16 cellular contexts compared by ENCODE assay signal in the genomic region with DNA sequence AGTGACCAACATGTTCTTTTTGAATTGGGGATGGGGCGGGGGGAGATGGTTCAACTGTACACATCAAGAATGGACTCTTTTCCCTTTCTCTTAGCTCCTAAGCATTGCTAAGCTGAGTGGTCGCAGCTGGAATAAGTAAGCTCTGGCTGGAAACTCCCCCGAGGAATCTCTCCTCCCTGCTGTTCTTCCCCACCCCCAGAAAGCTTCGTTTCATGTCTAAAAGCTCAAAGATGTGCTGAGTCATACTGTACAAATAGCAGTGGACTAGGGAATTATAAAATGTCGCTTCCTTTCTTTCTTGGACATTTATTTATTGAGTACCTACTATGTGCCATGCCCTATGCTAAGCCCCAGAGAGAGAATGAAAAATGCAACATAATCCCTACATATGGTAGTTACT.
DNase-seq lines count a peak whose midpoint lies in the region; ATAC-seq, FAIRE-seq and TF ChIP-seq lines count a peak whose summit lies in the region.
"Had no signal": no experiment of that assay in that cellular context is flagged by ENCODE, and none has a peak within 500 bp of the region (broad histone marks: within the 10 kb centered on the region; RNA-seq: fewer than 3 reads in every experiment).

No MANE protein-coding gene starts in this region.

- peak overlapping the region; percentile 27 to 82 (median 53); a peak in 21 of 22 replicates for H3K4me2 ChIP-seq in BLaER1 treated with 17β-estradiol and CSF1 and Interleukin-3, amounts not matched to agents 10 nM and 100 nM
- H3K4me2 ChIP-seq in IMR-90 (ENCODE audit: low read depth, low read length) (no peak overlapping the region), GM12878 (ENCODE audit: control insufficient read depth, insufficient read depth) (no peak overlapping the region)

- H2AFZ ChIP-seq in IMR-90 (replicated peaks; ENCODE audit: low read length, poor library complexity) (peak overlapping the region; percentile 64), GM12878 (ENCODE audit: control insufficient read depth, low read depth, low read length) (no peak overlapping the region)

- H3K9me3 Mint-ChIP-seq in endothelial cell (ENCODE audit: unreplicated experiment) = no peaks in the 10 kb centered on the region
- H3K9me3 Mint-ChIP-seq: activated CD4-positive, alpha-beta memory T cell treated with anti-CD3 and anti-CD28 coated beads for 36 hours had no signal

- peaks cover 28% of the 10 kb centered on the region for H3K4me1 Mint-ChIP-seq in endothelial cell (ENCODE audit: unreplicated experiment)

- H3K14ac ChIP-seq in IMR-90 (replicated peaks; ENCODE audit: low read depth, low read length) = no peak overlapping the region

- H4K8ac ChIP-seq in IMR-90 (ENCODE audit: low read depth in 2 of 2, low read length in 2 of 2) = peak overlapping the region in 1 of 2 experiments; percentile 74; a peak in 2 of 4 replicates

- intact Hi-C loops in IMR-90 (cut with micrococcal nuclease) (loop anchor here (2.0 kb wide), 1 partner anchor 551 kb away; no protein-coding TSS in a partner anchor), GM12878 (cut with micrococcal nuclease; ENCODE audit: unreplicated experiment) (loop anchor here (5.0 kb wide), 3 partner anchors 94 to 544 kb away; no protein-coding TSS in a partner anchor)

- CTCF ChIA-PET in IMR-90 (lab: Yijun Ruan, JAX) = no interaction called here
- CTCF ChIA-PET in GM12878 (lab: Yijun Ruan, JAX) = interaction anchor here (0.7 to 7.5 kb wide), 15 partner anchors 14 to 553 kb away, joined by 3 to 123 read pairs (median 6); a partner anchor contains a TSS

- H4K20me1 ChIP-seq in BLaER1 treated with 17β-estradiol and CSF1 and Interleukin-3, amounts not matched to agents 10 nM and 100 nM = no peaks in the 10 kb centered on the region
- no peaks in the 10 kb centered on the region for H4K20me1 ChIP-seq in IMR-90 (ENCODE audit: insufficient read depth, low read length)
- H4K20me1 ChIP-seq in GM12878 (ENCODE audit: control insufficient read depth, insufficient read depth) = no peaks in the 10 kb centered on the region

- TF ChIP-seq RAD21 in IMR-90 (IDR thresholded peaks at IDR 0.05; ENCODE audit: low read length) = no peak
- TF ChIP-seq RAD21 in GM12878 (IDR thresholded peaks at IDR 0.05; ENCODE audit: insufficient read depth, low read depth, low read length) = no peak

- SMC1A ChIA-PET in GM12878 (lab: Charles Lee; ENCODE audit: uncharacterized antibody, unreplicated experiment) = interaction anchor here (0.8 to 8.9 kb wide), 15 partner anchors 10 to 540 kb away, joined by 3 to 131 read pairs (median 5); a partner anchor contains a TSS

- RAD21 ChIA-PET in GM12878 (lab: Charles Lee; ENCODE audit: unreplicated experiment) = interaction anchor here (0.8 to 6.5 kb wide), 16 partner anchors 14 to 544 kb away, joined by 3 to 132 read pairs (median 4); a partner anchor contains a TSS

- H3K79me1 ChIP-seq in IMR-90 (ENCODE audit: low read depth in 1 of 2, low read length in 2 of 2) = no peaks in the 10 kb centered on the region

- no CpG with 5 or more reads among the region's 5 CpGs for WGBS in IMR-90 (ENCODE audit: extremely low coverage in 2 of 2, insufficient read length in 1 of 2), 2 experiments
- WGBS in GM12878 (ENCODE audit: insufficient coverage, insufficient replicate concordance, low lambda C conversion rate, missing lambda C conversion rate) = 80% methylated on average over 5 of the region's 5 CpGs

- dilution Hi-C loops in IMR-90 (cut with HindIII; ENCODE audit: low sequenced_read_pairs, unreplicated experiment) = loop anchor here (25.0 kb wide), 1 partner anchor 549 kb away; no protein-coding TSS in a partner anchor

- TF ChIP-seq CTCF in IMR-90 (conservative IDR thresholded peaks at IDR 0.05; ENCODE audit: low read depth, low read length) = no peak
- TF ChIP-seq CTCF in GM12878 (IDR thresholded peaks at IDR 0.05 in 2 of 3, conservative IDR thresholded peaks at IDR 0.05 in 1 of 3; ENCODE audit: control insufficient read depth in 2 of 3, extremely low read depth in 1 of 3, insufficient read depth in 1 of 3, low read depth in 3 of 3, low read length in 3 of 3) = no peak
- no peak for TF ChIP-seq CTCF in endothelial cell (IDR thresholded peaks at IDR 0.05; ENCODE audit: unreplicated experiment)

- peak; percentile 79 for DNase-seq in IMR-90
- DNase-seq in GM12878 (ENCODE audit: low read depth, low spot score) = no peak
- DNase-seq in kidney tubule cell (ENCODE audit: low spot score) = peak; percentile 20
- DNase-seq in T-helper 1 cell = no peak
- DNase-seq in NCI-H526 treated with DMSO at 0.1 percent for 48 hours (lab: John Stamatoyannopoulos, UW) = no peak
- no peak for DNase-seq in endothelial cell (ENCODE audit: low spot score)
- DNase-seq: activated CD4-positive, alpha-beta memory T cell treated with anti-CD3 and anti-CD28 coated beads for 36 hours; activated T-cell treated with anti-CD3 and anti-CD28 coated beads, Interleukin-2, amount 50 U/mL, for 72 hours; aorta; hippocampal formation; left colon; NCI-H2029 treated with DMSO at 0.1 percent for 48 hours; NCI-H526 had no signal

- H3K4ac ChIP-seq in IMR-90 (ENCODE audit: low read depth, low read length) = peak overlapping the region; percentile 2

- peak overlapping the region; percentile 15 to 61 (median 40); a peak in 18 of 22 replicates for H3K27ac ChIP-seq in BLaER1 treated with 17β-estradiol and CSF1 and Interleukin-3, amounts not matched to agents 10 nM and 100 nM
- no peak overlapping the region; the same call in 1 of the 2 replicates for H3K27ac ChIP-seq in IMR-90 (ENCODE audit: insufficient read depth, low read length)
- peak overlapping the region; percentile 22; the same call in 1 of the 2 replicates for H3K27ac ChIP-seq in GM12878 (ENCODE audit: control insufficient read depth, insufficient read depth)

- TF ChIP-seq EP300 in GM12878 (IDR thresholded peaks at IDR 0.05; ENCODE audit: borderline replicate concordance in 1 of 2, control insufficient read depth in 1 of 2, low read depth in 2 of 2, low read length in 2 of 2) = no peak

- H3K9ac ChIP-seq in BLaER1 treated with 17β-estradiol and CSF1 and Interleukin-3, amounts not matched to agents 10 nM and 100 nM = no peak overlapping the region
- H3K9ac ChIP-seq in IMR-90 (ENCODE audit: low read depth, low read length) (no peak overlapping the region), GM12878 (ENCODE audit: control insufficient read depth, insufficient read depth, low read length) (no peak overlapping the region)

- in situ Hi-C loops in IMR-90 (cut with MboI; ENCODE audit: low sequenced_read_pairs) (loop anchor here (5.0 to 10.0 kb wide), 2 partner anchors 199 to 541 kb away; no protein-coding TSS in a partner anchor), GM12878 (cut with MboI) (loop anchor here (5.0 kb wide), 1 partner anchor 199 kb away; no protein-coding TSS in a partner anchor)

- H3K4me3 Mint-ChIP-seq in endothelial cell (ENCODE audit: unreplicated experiment) = no peak overlapping the region
- H3K4me3 Mint-ChIP-seq: activated CD4-positive, alpha-beta memory T cell treated with anti-CD3 and anti-CD28 coated beads for 36 hours had no signal

- BruUV-seq in IMR-90 (replicated peaks; lab: Mats Ljungman, UMichigan) = no TSS peak
- no TSS peak for BruUV-seq in GM12878 (replicated peaks; lab: Mats Ljungman, UMichigan)

- peaks cover 0 to 13% (median 0%) of the 10 kb centered on the region in 11 experiments; a peak in 6 of 22 replicates for H3K9me3 ChIP-seq in BLaER1 treated with 17β-estradiol and CSF1 and Interleukin-3, amounts not matched to agents 10 nM and 100 nM (replicated peaks in 1 of 11)
- no peaks in the 10 kb centered on the region for H3K9me3 ChIP-seq in IMR-90 (ENCODE audit: control insufficient read depth, insufficient read depth, low read length)
- H3K9me3 ChIP-seq in GM12878 (replicated peaks; ENCODE audit: control insufficient read depth, insufficient read depth, low read length) = no peaks in the 10 kb centered on the region; the same call in 2 of the 3 replicates

- H3K36me3 ChIP-seq in BLaER1 treated with 17β-estradiol and CSF1 and Interleukin-3, amounts not matched to agents 10 nM and 100 nM = no peaks in the 10 kb centered on the region
- H3K36me3 ChIP-seq in IMR-90 (ENCODE audit: control insufficient read depth, insufficient read depth, low read length) (no peaks in the 10 kb centered on the region), GM12878 (ENCODE audit: control insufficient read depth in 2 of 2, insufficient read depth in 2 of 2, low read length in 1 of 2) (no peaks in the 10 kb centered on the region)

- H3K27me3 Mint-ChIP-seq in endothelial cell (ENCODE audit: unreplicated experiment) = peaks cover 12% of the 10 kb centered on the region

- H3K23ac ChIP-seq in IMR-90 (ENCODE audit: low read depth, low read length) = 0 out of 2 replicates have a peak overlapping the region, but pooled peaks have one; percentile 20

- peaks cover 4% of the 10 kb centered on the region for H3K36me3 Mint-ChIP-seq in endothelial cell (ENCODE audit: low read depth, unreplicated experiment)
- H3K36me3 Mint-ChIP-seq: activated CD4-positive, alpha-beta memory T cell treated with anti-CD3 and anti-CD28 coated beads for 36 hours had no signal

- no peaks in the 10 kb centered on the region for H3K79me2 ChIP-seq in GM12878 (ENCODE audit: control insufficient read depth, insufficient read depth, low read length)

- no peak for FAIRE-seq in GM12878 (lab: Jason Lieb, UNC)

- no peaks in the 10 kb centered on the region for H3K9me1 ChIP-seq in IMR-90 (ENCODE audit: insufficient read depth, low read length)

- no peak overlapping the region for H3K27ac Mint-ChIP-seq in endothelial cell (ENCODE audit: unreplicated experiment)
- H3K27ac Mint-ChIP-seq: activated T-cell treated with anti-CD3 and anti-CD28 coated beads, Interleukin-2, amount 50 U/mL, for 72 hours had no signal

- no peaks in the 10 kb centered on the region for H3K27me3 ChIP-seq in BLaER1 treated with 17β-estradiol and CSF1 and Interleukin-3, amounts not matched to agents 10 nM and 100 nM
- no peaks in the 10 kb centered on the region for H3K27me3 ChIP-seq in IMR-90 (ENCODE audit: control insufficient read depth, insufficient read depth, low read length)
- H3K27me3 ChIP-seq in GM12878 (replicated peaks in 1 of 2; ENCODE audit: control insufficient read depth in 2 of 2, insufficient read depth in 2 of 2, low read length in 1 of 2) = no peaks in the 10 kb centered on the region

- H3K56ac ChIP-seq in IMR-90 (ENCODE audit: extremely low read depth, insufficient read depth, low read length) = no peak overlapping the region

- H3K18ac ChIP-seq in IMR-90 (ENCODE audit: low read depth, low read length) = peak overlapping the region; percentile 94

- peak overlapping the region; percentile 80 for H4K5ac ChIP-seq in IMR-90 (ENCODE audit: low read depth, low read length)

- H2AK9ac ChIP-seq in IMR-90 (replicated peaks; ENCODE audit: low read depth, low read length, poor library complexity) = no peak overlapping the region

- peak overlapping the region; percentile 82 for H2BK120ac ChIP-seq in IMR-90 (ENCODE audit: low read depth, low read length)

- peaks cover 47 to 75% (median 68%) of the 10 kb centered on the region in 10 experiments for H3K4me1 ChIP-seq in BLaER1 treated with 17β-estradiol and CSF1 and Interleukin-3, amounts not matched to agents 10 nM and 100 nM
- H3K4me1 ChIP-seq in IMR-90 (ENCODE audit: control insufficient read depth, insufficient read depth, low read length) (peaks cover 9% of the 10 kb centered on the region), GM12878 (ENCODE audit: control insufficient read depth, insufficient read depth, low read length) (peaks cover 32% of the 10 kb centered on the region)

- H3K4me3 ChIP-seq in BLaER1 treated with 17β-estradiol and CSF1 and Interleukin-3, amounts not matched to agents 10 nM and 100 nM = no peak overlapping the region
- H3K4me3 ChIP-seq in IMR-90 (ENCODE audit: insufficient read depth, low read depth, low read length) (no peak overlapping the region), GM12878 (no peak overlapping the region)

- POLR2A ChIA-PET in IMR-90 (lab: Charles Lee; ENCODE audit: unreplicated experiment) (interaction anchor here (0.6 kb wide), 1 partner anchor 357 kb away, joined by 9 read pairs; no protein-coding TSS in a partner anchor), GM12878 (lab: Charles Lee) (interaction anchor here (0.5 to 1.6 kb wide), 6 partner anchors 21 to 291 kb away, joined by 3 to 5 read pairs (median 4); a partner anchor contains a TSS)

- H4K91ac ChIP-seq in IMR-90 (ENCODE audit: insufficient read depth, low read depth, low read length) = no peak overlapping the region

- H2BK5ac ChIP-seq in IMR-90 (ENCODE audit: low read depth, low read length, poor library complexity, severe bottlenecking) = peak overlapping the region; percentile 43

- TF ChIP-seq POLR2A in IMR-90 (IDR thresholded peaks at IDR 0.05; ENCODE audit: low read depth, low read length) (no peak), GM12878 (IDR thresholded peaks at IDR 0.05; ENCODE audit: low read depth, low read length) (no peak)

- peak overlapping the region; percentile 54; the same call in 1 of the 2 replicates for H2BK20ac ChIP-seq in IMR-90 (ENCODE audit: low read depth, low read length)

- ATAC-seq in IMR-90 (ENCODE audit: low read depth) = peak; percentile 67
- no peak for ATAC-seq in GM12878
- no peak for ATAC-seq in HG02981 (IDR thresholded peaks at IDR 0.05; ENCODE audit: unreplicated experiment)
- ATAC-seq: left colon, SK-N-SH treated with all-trans-retinoic acid at 6 μM for 48 hours had no signal

- H2AK5ac ChIP-seq in IMR-90 (ENCODE audit: low read depth, low read length) = peak overlapping the region; percentile 17; the same call in 1 of the 2 replicates

- H2BK15ac ChIP-seq in IMR-90 (ENCODE audit: low read depth, low read length) = peak overlapping the region; percentile 18; the same call in 1 of the 3 replicates

Comparison
In these comparisons a context has a peak if more than half of its experiments do, and no peak if none do; other contexts are left out.
1. H3K4me2 ChIP-seq: peak in BLaER1 treated with 17β-estradiol and CSF1 and Interleukin-3, amounts not matched to agents 10 nM and 100 nM (11 of 11); none in IMR-90 (single experiment) and GM12878 (single experiment).
2. DNase-seq: peak in IMR-90 (single experiment) and kidney tubule cell (single experiment); none in GM12878 (single experiment), T-helper 1 cell (0 of 5), NCI-H526 treated with DMSO at 0.1 percent for 48 hours (single experiment) and endothelial cell (single experiment).